Comparison of ENCODE assay signal across 8 cellular contexts in the genomic region with DNA sequence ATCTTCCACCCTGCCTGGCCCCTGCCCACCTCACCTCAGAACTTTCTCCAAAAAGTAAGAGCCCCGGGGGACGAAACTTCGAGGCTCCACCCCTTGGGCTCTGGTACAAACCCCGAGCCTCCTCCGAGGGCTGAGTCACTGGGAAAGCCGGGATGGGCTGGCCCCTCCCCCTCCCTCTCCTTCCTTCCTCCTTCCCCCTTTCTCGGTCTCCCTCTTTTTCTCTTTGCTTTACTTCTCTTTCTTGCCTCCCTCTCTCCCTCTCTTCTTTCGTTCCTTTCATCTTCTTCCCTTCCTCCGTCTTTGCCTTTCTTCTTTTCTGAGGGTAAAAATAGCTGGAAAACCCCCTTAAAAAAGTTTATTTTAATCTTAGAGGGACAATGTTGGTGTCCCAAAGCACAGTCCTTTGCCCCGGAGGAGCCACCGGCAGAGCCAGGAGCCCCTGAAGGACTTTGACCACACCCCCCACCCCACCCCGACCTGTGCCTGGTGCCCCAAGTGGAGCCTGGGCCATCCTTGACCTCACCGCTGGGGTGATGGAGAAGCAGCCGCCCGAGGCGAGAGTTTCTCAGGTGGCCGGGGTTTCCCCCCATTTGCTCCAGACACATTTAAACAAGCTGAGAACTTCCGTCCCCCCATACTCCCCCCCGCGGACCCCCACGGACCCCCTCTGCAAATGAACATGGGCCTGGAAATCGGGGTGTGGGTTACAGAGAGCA. TPM values are rescaled to one million over a fixed set of nuclear protein-coding genes. Genes with fewer than 3 reads are reported as not detected.
A peak's percentile ranks its signal among the peaks of the same experiment; 100 is the strongest.
DNase-seq lines count a peak whose midpoint lies in the region; ATAC-seq and TF ChIP-seq lines count a peak whose summit lies in the region.

No MANE protein-coding gene starts in this region.

- H3K27me3 ChIP-seq in AG04450 (ENCODE audit: control insufficient read depth, insufficient read depth, low read length) = no peaks in the 10 kb centered on the region
- H3K27me3 ChIP-seq in brain microvascular endothelial cell (replicated peaks) = no peaks in the 10 kb centered on the region
- no peaks in the 10 kb centered on the region for H3K27me3 ChIP-seq in lower lobe of right lung (ENCODE audit: low read depth)
- H3K27me3 ChIP-seq in aorta (ENCODE audit: control insufficient read depth in 1 of 2, insufficient read depth in 2 of 2, low read length in 1 of 2) = no peaks in the 10 kb centered on the region

- CTCF ChIA-PET in AG04450 (lab: Charles Lee) = interaction anchor here (0.6 kb wide), 1 partner anchor 65 kb away, joined by 3 read pairs; no protein-coding TSS in a partner anchor
- CTCF ChIA-PET in HEK293 (lab: Yijun Ruan, JAX) = interaction anchor here (0.6 to 1.0 kb wide), 4 partner anchors 17 to 477 kb away, joined by 3 to 4 read pairs (median 3); no protein-coding TSS in a partner anchor

- POLR2A ChIA-PET in AG04450 (lab: Yijun Ruan, JAX) (interaction anchor here (1.1 kb wide), 1 partner anchor 74 kb away, joined by 4 read pairs; no protein-coding TSS in a partner anchor), HEK293 (lab: Yijun Ruan, JAX) (interaction anchor here (1.2 kb wide), 1 partner anchor 189 kb away, joined by 3 read pairs; no protein-coding TSS in a partner anchor)

- TF ChIP-seq CTCF in AG04450 (IDR thresholded peaks at IDR 0.05; ENCODE audit: low read depth, low read length) (no peak), HEK293 (tag by site-specific recombination; IDR thresholded peaks at IDR 0.05) (no peak), brain microvascular endothelial cell (IDR thresholded peaks at IDR 0.05; ENCODE audit: low read depth, low read length, missing control alignments) (no peak), lower lobe of right lung (IDR thresholded peaks at IDR 0.05) (no peak)

- in situ Hi-C loops in brain microvascular endothelial cell (cut with HindIII; ENCODE audit: low pct_ligation_motif_present, low sequenced_read_pairs) = no loop called here

- ATAC-seq in lower lobe of right lung = peak in 1 of 2 donors; percentile 34
- ATAC-seq in aorta (ENCODE audit: low FRiP score) = peak; percentile 37
- ATAC-seq in HG03469 (IDR thresholded peaks at IDR 0.05; ENCODE audit: unreplicated experiment) = no peak
- no peak for ATAC-seq in HG02970 (IDR thresholded peaks at IDR 0.05; ENCODE audit: low FRiP score, unreplicated experiment)

- peak overlapping the region; percentile 25 for H3K4me3 ChIP-seq in AG04450 (ENCODE audit: low read depth, low read length)
- no peak overlapping the region for H3K4me3 ChIP-seq in HEK293 (ENCODE audit: low read depth, low read length)
- H3K4me3 ChIP-seq in brain microvascular endothelial cell (ENCODE audit: low read depth, low read length) = no peak overlapping the region
- H3K4me3 ChIP-seq in lower lobe of right lung = peak overlapping the region; percentile 17
- H3K4me3 ChIP-seq in aorta (ENCODE audit: low read length in 2 of 2) = no peak overlapping the region

- H3K27ac ChIP-seq in AG04450 (ENCODE audit: low read depth, low read length) (peak overlapping the region; percentile 78), HEK293 (ENCODE audit: extremely low read depth, low read depth, low read length) (no peak overlapping the region), brain microvascular endothelial cell (no peak overlapping the region), lower lobe of right lung (peak overlapping the region; percentile 60), aorta (ENCODE audit: low read depth in 1 of 2, low read length in 2 of 2) (peak overlapping the region in 1 of 2 donors; percentile 45)

- 7 to 8% methylated on average over 22 of the region's 22 CpGs for WGBS in aorta, 2 donors

- H3K4me1 ChIP-seq in HEK293 (ENCODE audit: control insufficient read depth, insufficient read depth, low read length) (peaks cover 9% of the 10 kb centered on the region), lower lobe of right lung (peaks cover 51% of the 10 kb centered on the region), aorta (ENCODE audit: control insufficient read depth in 1 of 2, insufficient read depth in 2 of 2, low read length in 2 of 2) (peaks cover 0 to 2% of the 10 kb centered on the region in 2 donors)

- intact Hi-C loops in lower lobe of right lung (cut with DNase I) (no loop called here), aorta (cut with DNase I) (loop anchor here in 1 of 2 donors (2.0 kb wide), 1 partner anchor 17 kb away; no protein-coding TSS in a partner anchor)

- DNase-seq in AG04450 (ENCODE audit: low read depth, low spot score) = no peak
- peak; percentile 28 for DNase-seq in brain microvascular endothelial cell
- no peak for DNase-seq in lower lobe of right lung
- peak; percentile 93 to 94 for DNase-seq in aorta
- DNase-seq in stimulated activated CD4-positive, alpha-beta T cell treated with anti-CD3 and anti-CD28 coated beads, Interleukin-1b, Interleukin-23, amount 100 ng/mL, for 48 hours = no peak

- H3K36me3 ChIP-seq in HEK293 (ENCODE audit: control insufficient read depth in 2 of 2, insufficient read depth in 1 of 2, low read length in 2 of 2) = no peaks in the 10 kb centered on the region
- H3K36me3 ChIP-seq in brain microvascular endothelial cell (replicated peaks) = no peaks in the 10 kb centered on the region
- H3K36me3 ChIP-seq in lower lobe of right lung = no peaks in the 10 kb centered on the region
- no peaks in the 10 kb centered on the region for H3K36me3 ChIP-seq in aorta (ENCODE audit: control insufficient read depth in 1 of 2, insufficient read depth in 2 of 2, low read length in 1 of 2)

- H3K9me3 ChIP-seq in AG04450 (ENCODE audit: control insufficient read depth, insufficient read depth, low read length) (no peaks in the 10 kb centered on the region; the same call in 1 of the 2 replicates), HEK293 (ENCODE audit: control insufficient read depth, insufficient read depth, low read depth, low read length) (no peaks in the 10 kb centered on the region), lower lobe of right lung (no peaks in the 10 kb centered on the region), aorta (ENCODE audit: control insufficient read depth, low read length) (no peaks in the 10 kb centered on the region)

TF ChIP-seq in HEK293, 187 proteins besides CTCF, POLR2A, EP300 and RAD21 (continues in another document):
- TF ChIP-seq, protein P1, sequence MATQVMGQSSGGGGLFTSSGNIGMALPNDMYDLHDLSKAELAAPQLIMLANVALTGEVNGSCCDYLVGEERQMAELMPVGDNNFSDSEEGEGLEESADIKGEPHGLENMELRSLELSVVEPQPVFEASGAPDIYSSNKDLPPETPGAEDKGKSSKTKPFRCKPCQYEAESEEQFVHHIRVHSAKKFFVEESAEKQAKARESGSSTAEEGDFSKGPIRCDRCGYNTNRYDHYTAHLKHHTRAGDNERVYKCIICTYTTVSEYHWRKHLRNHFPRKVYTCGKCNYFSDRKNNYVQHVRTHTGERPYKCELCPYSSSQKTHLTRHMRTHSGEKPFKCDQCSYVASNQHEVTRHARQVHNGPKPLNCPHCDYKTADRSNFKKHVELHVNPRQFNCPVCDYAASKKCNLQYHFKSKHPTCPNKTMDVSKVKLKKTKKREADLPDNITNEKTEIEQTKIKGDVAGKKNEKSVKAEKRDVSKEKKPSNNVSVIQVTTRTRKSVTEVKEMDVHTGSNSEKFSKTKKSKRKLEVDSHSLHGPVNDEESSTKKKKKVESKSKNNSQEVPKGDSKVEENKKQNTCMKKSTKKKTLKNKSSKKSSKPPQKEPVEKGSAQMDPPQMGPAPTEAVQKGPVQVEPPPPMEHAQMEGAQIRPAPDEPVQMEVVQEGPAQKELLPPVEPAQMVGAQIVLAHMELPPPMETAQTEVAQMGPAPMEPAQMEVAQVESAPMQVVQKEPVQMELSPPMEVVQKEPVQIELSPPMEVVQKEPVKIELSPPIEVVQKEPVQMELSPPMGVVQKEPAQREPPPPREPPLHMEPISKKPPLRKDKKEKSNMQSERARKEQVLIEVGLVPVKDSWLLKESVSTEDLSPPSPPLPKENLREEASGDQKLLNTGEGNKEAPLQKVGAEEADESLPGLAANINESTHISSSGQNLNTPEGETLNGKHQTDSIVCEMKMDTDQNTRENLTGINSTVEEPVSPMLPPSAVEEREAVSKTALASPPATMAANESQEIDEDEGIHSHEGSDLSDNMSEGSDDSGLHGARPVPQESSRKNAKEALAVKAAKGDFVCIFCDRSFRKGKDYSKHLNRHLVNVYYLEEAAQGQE (tag by site-specific recombination; IDR thresholded peaks at IDR 0.05) = no peak
- peak; percentile 89 for TF ChIP-seq ZNF366 (tag by site-specific recombination; conservative IDR thresholded peaks at IDR 0.05)
- TF ChIP-seq MZF1 (tag by site-specific recombination; IDR thresholded peaks at IDR 0.05; ENCODE audit: borderline replicate concordance) = no peak
- 0 out of 2 replicates have a peak, but pooled peaks have one; percentile 23 for TF ChIP-seq ZBTB17 (tag by site-specific recombination; IDR thresholded peaks at IDR 0.05)
- 0 out of 2 replicates have a peak, but pooled peaks have one; percentile 7 for TF ChIP-seq ZIC2 (tag by site-specific recombination; IDR thresholded peaks at IDR 0.05)
- TF ChIP-seq ZNF48 (tag by site-specific recombination; IDR thresholded peaks at IDR 0.05) = no peak
- no peak for TF ChIP-seq ZNF146 (tag by site-specific recombination; IDR thresholded peaks at IDR 0.05)
- no peak for TF ChIP-seq ZNF175 (tag by site-specific recombination; IDR thresholded peaks at IDR 0.05)
- TF ChIP-seq ZBTB1 (tag by site-specific recombination; IDR thresholded peaks at IDR 0.05) = no peak
- no peak for TF ChIP-seq KLF9 (tag by site-specific recombination; IDR thresholded peaks at IDR 0.05; ENCODE audit: low read depth)
- TF ChIP-seq ZNF16 (tag by site-specific recombination; IDR thresholded peaks at IDR 0.05; ENCODE audit: low read depth) = no peak
- no peak for TF ChIP-seq ZNF335 (tag by site-specific recombination; conservative IDR thresholded peaks at IDR 0.05)
- 0 out of 2 replicates have a peak, but pooled peaks have one; percentile 36 for TF ChIP-seq SP3 (tag by site-specific recombination; IDR thresholded peaks at IDR 0.05)
- peak; percentile 87 for TF ChIP-seq PRDM1 (tag by site-specific recombination; IDR thresholded peaks at IDR 0.05)
- TF ChIP-seq, protein P2, sequence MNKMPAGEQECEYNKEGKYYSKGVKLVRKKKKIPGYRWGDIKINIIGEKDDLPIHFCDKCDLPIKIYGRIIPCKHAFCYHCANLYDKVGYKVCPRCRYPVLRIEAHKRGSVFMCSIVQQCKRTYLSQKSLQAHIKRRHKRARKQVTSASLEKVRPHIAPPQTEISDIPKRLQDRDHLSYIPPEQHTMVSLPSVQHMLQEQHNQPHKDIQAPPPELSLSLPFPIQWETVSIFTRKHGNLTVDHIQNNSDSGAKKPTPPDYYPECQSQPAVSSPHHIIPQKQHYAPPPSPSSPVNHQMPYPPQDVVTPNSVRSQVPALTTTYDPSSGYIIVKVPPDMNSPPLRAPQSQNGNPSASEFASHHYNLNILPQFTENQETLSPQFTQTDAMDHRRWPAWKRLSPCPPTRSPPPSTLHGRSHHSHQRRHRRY (tag by site-specific recombination; IDR thresholded peaks at IDR 0.05) = no peak

RNA-seq across cellular contexts. Expression of a gene that starts 5.7 kb away (rescaled TPM):
- 0.89 and 1.7 TPM in 2 replicates for polyA plus RNA-seq in AG04450 (2011; rRNA removed)
- polyA minus RNA-seq in AG04450 (2011; rRNA and poly(A)+ RNA removed) = 2.9 TPM in 2 replicates
- total RNA-seq in lower lobe of right lung = 91.4 TPM
- 10 to 100 TPM; 47.4 to 81.6 TPM for total RNA-seq in aorta
- 1 to 10 TPM; 3.1 to 8.5 TPM for polyA plus RNA-seq in aorta

Comparison
In these comparisons a context has a peak if more than half of its experiments do, and no peak if none do; other contexts are left out.
1. DNase-seq: peak in brain microvascular endothelial cell (single experiment) and aorta (2 of 2); none in AG04450 (single experiment), lower lobe of right lung (single experiment) and stimulated activated CD4-positive, alpha-beta T cell treated with anti-CD3 and anti-CD28 coated beads, Interleukin-1b, Interleukin-23, amount 100 ng/mL, for 48 hours (single experiment).
2. H3K27ac ChIP-seq: peak in AG04450 (single experiment) and lower lobe of right lung (single experiment); none in HEK293 (single experiment) and brain microvascular endothelial cell (single experiment).
3. H3K4me3 ChIP-seq: peak in AG04450 (single experiment) and lower lobe of right lung (single experiment); none in HEK293 (single experiment), brain microvascular endothelial cell (single experiment) and aorta (0 of 2).